Comparison of ENCODE assay signal across 1 cellular context in genomic region chr11:30549565-30549964, GRCh38.
TF ChIP-seq lines count a peak whose summit lies in the region.

No MANE protein-coding gene starts in this region.

TF ChIP-seq in H1, 55 proteins besides CTCF, POLR2A, EP300 and RAD21 (continued from another document):
- TF ChIP-seq E2F6 (IDR thresholded peaks at IDR 0.05) (no peak), CBX5 (IDR thresholded peaks at IDR 0.05; ENCODE audit: low read depth, low read length) (no peak), KDM1A (IDR thresholded peaks at IDR 0.05; ENCODE audit: borderline replicate concordance, low read length) (no peak), HDAC6 (IDR thresholded peaks at IDR 0.05; ENCODE audit: low read depth, low read length) (no peak)
- TF ChIP-seq, protein P1, sequence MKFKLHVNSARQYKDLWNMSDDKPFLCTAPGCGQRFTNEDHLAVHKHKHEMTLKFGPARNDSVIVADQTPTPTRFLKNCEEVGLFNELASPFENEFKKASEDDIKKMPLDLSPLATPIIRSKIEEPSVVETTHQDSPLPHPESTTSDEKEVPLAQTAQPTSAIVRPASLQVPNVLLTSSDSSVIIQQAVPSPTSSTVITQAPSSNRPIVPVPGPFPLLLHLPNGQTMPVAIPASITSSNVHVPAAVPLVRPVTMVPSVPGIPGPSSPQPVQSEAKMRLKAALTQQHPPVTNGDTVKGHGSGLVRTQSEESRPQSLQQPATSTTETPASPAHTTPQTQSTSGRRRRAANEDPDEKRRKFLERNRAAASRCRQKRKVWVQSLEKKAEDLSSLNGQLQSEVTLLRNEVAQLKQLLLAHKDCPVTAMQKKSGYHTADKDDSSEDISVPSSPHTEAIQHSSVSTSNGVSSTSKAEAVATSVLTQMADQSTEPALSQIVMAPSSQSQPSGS (IDR thresholded peaks at IDR 0.05; ENCODE audit: low read length): no peak
